Comparison of ENCODE assay signal across 15 cellular contexts in genomic region chr1:221074325-221074724, GRCh38.
DNase-seq lines count a peak whose midpoint lies in the region; ATAC-seq lines count a peak whose summit lies in the region.
"Had no signal": no experiment of that assay in that cellular context is flagged by ENCODE, and none has a peak within 500 bp of the region (broad histone marks: within the 10 kb centered on the region; RNA-seq: fewer than 3 reads in every experiment).

No MANE protein-coding gene starts in this region.

- H3K9me3 Mint-ChIP-seq in activated T-helper 1 cell treated with anti-CD3 and anti-CD28 coated beads, Interleukin-12 subunit alpha, Interleukin-12 subunit beta, Interleukin-2, Interleukin-4 antibody, amounts not matched to agents 30 ng/mL and 10 ng/mL and 1 ng/mL, durations not matched to agents 14 hours and 24 hours and 36 hours = no peaks in the 10 kb centered on the region
- H3K9me3 Mint-ChIP-seq: activated T-cell treated with anti-CD3 and anti-CD28 coated beads, Interleukin-2, amount 50 U/mL, for 72 hours had no signal

- no peaks in the 10 kb centered on the region for H3K27me3 Mint-ChIP-seq in activated T-helper 1 cell treated with anti-CD3 and anti-CD28 coated beads, Interleukin-12 subunit alpha, Interleukin-12 subunit beta, Interleukin-2, Interleukin-4 antibody, amounts not matched to agents 30 ng/mL and 10 ng/mL and 1 ng/mL, durations not matched to agents 14 hours and 24 hours and 36 hours (ENCODE audit: insufficient read depth)
- H3K27me3 Mint-ChIP-seq: T-helper 17 cell had no signal

- ATAC-seq in GM18861 (IDR thresholded peaks at IDR 0.05; ENCODE audit: unreplicated experiment) (peak; percentile 29), GM21825 (IDR thresholded peaks at IDR 0.05; ENCODE audit: unreplicated experiment) (no peak)
- ATAC-seq: activated T-cell treated with anti-CD3 and anti-CD28 coated beads, Interleukin-2, amount 50 U/mL, for 72 hours; left ventricle myocardium superior; T-helper 17 cell had no signal

- peaks cover 14% of the 10 kb centered on the region for H3K4me1 Mint-ChIP-seq in activated T-helper 1 cell treated with anti-CD3 and anti-CD28 coated beads, Interleukin-12 subunit alpha, Interleukin-12 subunit beta, Interleukin-2, Interleukin-4 antibody, amounts not matched to agents 30 ng/mL and 10 ng/mL and 1 ng/mL, durations not matched to agents 14 hours and 24 hours and 36 hours (ENCODE audit: low read depth)
- H3K4me1 Mint-ChIP-seq: T-helper 17 cell had no signal

- H3K36me3 Mint-ChIP-seq in activated T-helper 1 cell treated with anti-CD3 and anti-CD28 coated beads, Interleukin-12 subunit alpha, Interleukin-12 subunit beta, Interleukin-2, Interleukin-4 antibody, amounts not matched to agents 30 ng/mL and 10 ng/mL and 1 ng/mL, durations not matched to agents 14 hours and 24 hours and 36 hours (ENCODE audit: low read depth) = no peaks in the 10 kb centered on the region

- peak overlapping the region; percentile 48 for H3K27ac Mint-ChIP-seq in activated T-helper 1 cell treated with anti-CD3 and anti-CD28 coated beads, Interleukin-12 subunit alpha, Interleukin-12 subunit beta, Interleukin-2, Interleukin-4 antibody, amounts not matched to agents 30 ng/mL and 10 ng/mL and 1 ng/mL, durations not matched to agents 14 hours and 24 hours and 36 hours
- H3K27ac Mint-ChIP-seq: activated T-cell treated with anti-CD3 and anti-CD28 coated beads, Interleukin-2, amount 50 U/mL, for 72 hours; T-helper 17 cell had no signal

- no peak overlapping the region for H3K4me3 Mint-ChIP-seq in activated T-helper 1 cell treated with anti-CD3 and anti-CD28 coated beads, Interleukin-12 subunit alpha, Interleukin-12 subunit beta, Interleukin-2, Interleukin-4 antibody, amounts not matched to agents 30 ng/mL and 10 ng/mL and 1 ng/mL, durations not matched to agents 14 hours and 24 hours and 36 hours
- H3K4me3 Mint-ChIP-seq: activated T-cell treated with anti-CD3 and anti-CD28 coated beads, Interleukin-2, amount 50 U/mL, for 72 hours; T-helper 17 cell had no signal

- intact Hi-C loops in activated T-helper 1 cell treated with anti-CD3 and anti-CD28 coated beads, Interleukin-12 subunit alpha, Interleukin-12 subunit beta, Interleukin-2, Interleukin-4 antibody, amounts not matched to agents 30 ng/mL and 10 ng/mL and 1 ng/mL, durations not matched to agents 14 hours and 24 hours and 36 hours (cut with micrococcal nuclease) = loop anchor here (10.0 kb wide), 1 partner anchor 200 kb away; the partner anchor contains the start of gene HLX

- peak; percentile 31 for DNase-seq in M059J (ENCODE audit: low read depth)
- DNase-seq in activated T-helper 1 cell treated with anti-CD3 and anti-CD28 coated beads, Interleukin-12 subunit alpha, Interleukin-12 subunit beta, Interleukin-2, Interleukin-4 antibody, amounts not matched to agents 30 ng/mL and 10 ng/mL and 1 ng/mL, durations not matched to agents 14 hours and 24 hours and 36 hours (ENCODE audit: low spot score) = no peak
- DNase-seq in renal cortical epithelial cell (ENCODE audit: low read depth) = peak; percentile 70
- DNase-seq in activated CD4-positive, alpha-beta T cell treated with anti-CD3 and anti-CD28 coated beads, Interleukin-2, amount 50 U/mL, for 1 hour = no peak
- DNase-seq in 8988T = no peak
- DNase-seq: activated T-cell treated with anti-CD3 and anti-CD28 coated beads, Interleukin-2, amount 50 U/mL, for 72 hours; amniotic stem cell; EL; esophagus squamous epithelium; left ventricle myocardium superior; NCI-H1417 treated with DMSO at 0.1 percent for 48 hours; RPMI8226; T-helper 17 cell had no signal

Comparison
In these comparisons a context has a peak if more than half of its experiments do, and no peak if none do; other contexts are left out.
1. DNase-seq: peak in M059J (single experiment) and renal cortical epithelial cell (single experiment); none in activated T-helper 1 cell treated with anti-CD3 and anti-CD28 coated beads, Interleukin-12 subunit alpha, Interleukin-12 subunit beta, Interleukin-2, Interleukin-4 antibody, amounts not matched to agents 30 ng/mL and 10 ng/mL and 1 ng/mL, durations not matched to agents 14 hours and 24 hours and 36 hours (single experiment), activated CD4-positive, alpha-beta T cell treated with anti-CD3 and anti-CD28 coated beads, Interleukin-2, amount 50 U/mL, for 1 hour (single experiment) and 8988T (single experiment).